Comparison of ENCODE assay signal across 1 cellular context in the genomic region with DNA sequence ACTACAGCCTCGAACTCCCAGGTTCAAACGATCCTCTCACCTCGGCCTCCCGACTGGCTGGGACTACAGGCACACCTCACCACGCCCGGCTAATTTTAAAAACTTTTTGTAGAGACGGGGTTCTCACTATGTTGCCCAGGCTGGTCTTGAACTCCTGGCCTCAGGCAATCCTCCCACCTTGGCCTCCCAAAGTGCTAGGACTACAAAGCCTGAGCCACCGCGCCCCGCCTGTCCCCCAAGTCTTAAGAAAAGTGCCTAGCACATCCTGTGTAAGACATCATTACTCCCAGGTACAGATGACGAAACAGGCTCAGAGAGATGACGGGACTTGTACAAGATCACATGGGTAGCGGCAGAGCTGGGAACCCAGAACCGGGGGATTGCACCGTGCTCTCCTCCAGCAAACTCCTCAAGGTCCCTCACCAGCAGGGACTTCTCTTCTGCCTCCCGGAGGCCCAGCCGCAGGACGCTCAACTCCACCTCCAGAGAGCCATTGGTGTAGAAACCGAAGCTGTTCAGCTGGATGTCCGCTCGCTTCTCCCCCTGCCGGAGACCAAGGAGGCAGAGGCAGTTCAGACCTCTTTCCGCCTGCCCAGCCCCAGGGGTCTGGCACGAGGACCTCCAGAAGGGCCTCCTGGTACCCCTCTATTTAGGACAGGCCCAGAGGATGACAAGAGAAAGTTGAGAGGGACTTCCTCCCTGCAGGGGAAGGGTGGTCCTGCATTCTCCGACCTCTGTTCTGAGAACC.
TF ChIP-seq lines count a peak whose summit lies in the region.

No MANE protein-coding gene starts in this region.

TF ChIP-seq in HepG2, 621 proteins besides CTCF, POLR2A, EP300 and RAD21 (continued from another document and continues in another):
- TF ChIP-seq, protein P1, sequence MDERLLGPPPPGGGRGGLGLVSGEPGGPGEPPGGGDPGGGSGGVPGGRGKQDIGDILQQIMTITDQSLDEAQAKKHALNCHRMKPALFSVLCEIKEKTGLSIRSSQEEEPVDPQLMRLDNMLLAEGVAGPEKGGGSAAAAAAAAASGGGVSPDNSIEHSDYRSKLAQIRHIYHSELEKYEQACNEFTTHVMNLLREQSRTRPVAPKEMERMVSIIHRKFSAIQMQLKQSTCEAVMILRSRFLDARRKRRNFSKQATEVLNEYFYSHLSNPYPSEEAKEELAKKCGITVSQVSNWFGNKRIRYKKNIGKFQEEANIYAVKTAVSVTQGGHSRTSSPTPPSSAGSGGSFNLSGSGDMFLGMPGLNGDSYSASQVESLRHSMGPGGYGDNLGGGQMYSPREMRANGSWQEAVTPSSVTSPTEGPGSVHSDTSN (CRISPR knock-in tag; IDR thresholded peaks at IDR 0.05): no peak
- TF ChIP-seq ZNF430 (CRISPR knock-in tag; IDR thresholded peaks at IDR 0.05) (0 out of 2 replicates have a peak, but pooled peaks have one; percentile 40), FOXK1 (CRISPR knock-in tag; IDR thresholded peaks at IDR 0.05; ENCODE audit: borderline replicate concordance, low read depth) (no peak), FOSL1 (CRISPR knock-in tag; IDR thresholded peaks at IDR 0.05; ENCODE audit: borderline replicate concordance) (no peak), MZF1 (CRISPR knock-in tag; IDR thresholded peaks at IDR 0.05; ENCODE audit: borderline replicate concordance) (no peak), ONECUT2 (CRISPR knock-in tag; IDR thresholded peaks at IDR 0.05) (no peak), KLF9 (CRISPR knock-in tag; IDR thresholded peaks at IDR 0.05; ENCODE audit: low read depth) (no peak), ZMAT3 (CRISPR knock-in tag; conservative IDR thresholded peaks at IDR 0.05) (peak; percentile 78), HMG20B (CRISPR knock-in tag; conservative IDR thresholded peaks at IDR 0.05) (no peak), RXRB (CRISPR knock-in tag; IDR thresholded peaks at IDR 0.05; ENCODE audit: borderline replicate concordance) (0 out of 2 replicates have a peak, but pooled peaks have one; percentile 43), NR1H2 (CRISPR knock-in tag; IDR thresholded peaks at IDR 0.05; ENCODE audit: borderline replicate concordance, low read depth) (no peak), ZNF562 (CRISPR knock-in tag; IDR thresholded peaks at IDR 0.05; ENCODE audit: borderline replicate concordance) (no peak), ZNF761 (CRISPR knock-in tag; conservative IDR thresholded peaks at IDR 0.05) (no peak; the same call in 1 of the 2 replicates), BRCA1 (CRISPR knock-in tag; IDR thresholded peaks at IDR 0.05) (no peak), ZNF598 (CRISPR knock-in tag; IDR thresholded peaks at IDR 0.05; ENCODE audit: borderline replicate concordance) (no peak), SYNCRIP (IDR thresholded peaks at IDR 0.05; ENCODE audit: insufficient read depth, low read depth, low read length) (no peak), ZFP37 (CRISPR knock-in tag; IDR thresholded peaks at IDR 0.05; ENCODE audit: borderline replicate concordance) (no peak), ESRRA (CRISPR knock-in tag; IDR thresholded peaks at IDR 0.05; ENCODE audit: low read depth) (no peak), ZNF230 (CRISPR knock-in tag; IDR thresholded peaks at IDR 0.05) (0 out of 2 replicates have a peak, but pooled peaks have one; percentile 23), YEATS2 (CRISPR knock-in tag; IDR thresholded peaks at IDR 0.05; ENCODE audit: borderline replicate concordance) (no peak), NFKBIZ (CRISPR knock-in tag; IDR thresholded peaks at IDR 0.05) (0 out of 2 replicates have a peak, but pooled peaks have one; percentile 30), TSC22D2 (CRISPR knock-in tag; IDR thresholded peaks at IDR 0.05; ENCODE audit: borderline replicate concordance) (no peak), HNRNPL (IDR thresholded peaks at IDR 0.05; ENCODE audit: low read depth, low read length) (no peak), ZNF225 (CRISPR knock-in tag; IDR thresholded peaks at IDR 0.05) (no peak), SMAD3 (CRISPR knock-in tag; IDR thresholded peaks at IDR 0.05) (0 out of 2 replicates have a peak, but pooled peaks have one; percentile 21), ZNF501 (CRISPR knock-in tag; IDR thresholded peaks at IDR 0.05) (no peak), ZNF17 (CRISPR knock-in tag; IDR thresholded peaks at IDR 0.05) (no peak), NCOA2 (CRISPR knock-in tag; IDR thresholded peaks at IDR 0.05) (peak; percentile 39; the same call in 1 of the 2 replicates), GABPB1 (CRISPR knock-in tag; IDR thresholded peaks at IDR 0.05) (no peak; the same call in 1 of the 2 replicates), KLF16 (CRISPR knock-in tag; IDR thresholded peaks at IDR 0.05) (no peak)
- TF ChIP-seq, protein P2, sequence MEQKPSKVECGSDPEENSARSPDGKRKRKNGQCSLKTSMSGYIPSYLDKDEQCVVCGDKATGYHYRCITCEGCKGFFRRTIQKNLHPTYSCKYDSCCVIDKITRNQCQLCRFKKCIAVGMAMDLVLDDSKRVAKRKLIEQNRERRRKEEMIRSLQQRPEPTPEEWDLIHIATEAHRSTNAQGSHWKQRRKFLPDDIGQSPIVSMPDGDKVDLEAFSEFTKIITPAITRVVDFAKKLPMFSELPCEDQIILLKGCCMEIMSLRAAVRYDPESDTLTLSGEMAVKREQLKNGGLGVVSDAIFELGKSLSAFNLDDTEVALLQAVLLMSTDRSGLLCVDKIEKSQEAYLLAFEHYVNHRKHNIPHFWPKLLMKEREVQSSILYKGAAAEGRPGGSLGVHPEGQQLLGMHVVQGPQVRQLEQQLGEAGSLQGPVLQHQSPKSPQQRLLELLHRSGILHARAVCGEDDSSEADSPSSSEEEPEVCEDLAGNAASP (CRISPR knock-in tag; IDR thresholded peaks at IDR 0.05; ENCODE audit: borderline replicate concordance): no peak
- TF ChIP-seq, protein P3, sequence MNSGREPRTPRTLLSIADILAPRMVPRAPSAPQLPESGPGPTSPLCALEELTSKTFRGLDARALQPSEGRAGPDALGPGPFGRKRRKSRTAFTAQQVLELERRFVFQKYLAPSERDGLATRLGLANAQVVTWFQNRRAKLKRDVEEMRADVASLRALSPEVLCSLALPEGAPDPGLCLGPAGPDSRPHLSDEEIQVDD (CRISPR knock-in tag; IDR thresholded peaks at IDR 0.05; ENCODE audit: borderline replicate concordance): no peak
- TF ChIP-seq, protein P4, sequence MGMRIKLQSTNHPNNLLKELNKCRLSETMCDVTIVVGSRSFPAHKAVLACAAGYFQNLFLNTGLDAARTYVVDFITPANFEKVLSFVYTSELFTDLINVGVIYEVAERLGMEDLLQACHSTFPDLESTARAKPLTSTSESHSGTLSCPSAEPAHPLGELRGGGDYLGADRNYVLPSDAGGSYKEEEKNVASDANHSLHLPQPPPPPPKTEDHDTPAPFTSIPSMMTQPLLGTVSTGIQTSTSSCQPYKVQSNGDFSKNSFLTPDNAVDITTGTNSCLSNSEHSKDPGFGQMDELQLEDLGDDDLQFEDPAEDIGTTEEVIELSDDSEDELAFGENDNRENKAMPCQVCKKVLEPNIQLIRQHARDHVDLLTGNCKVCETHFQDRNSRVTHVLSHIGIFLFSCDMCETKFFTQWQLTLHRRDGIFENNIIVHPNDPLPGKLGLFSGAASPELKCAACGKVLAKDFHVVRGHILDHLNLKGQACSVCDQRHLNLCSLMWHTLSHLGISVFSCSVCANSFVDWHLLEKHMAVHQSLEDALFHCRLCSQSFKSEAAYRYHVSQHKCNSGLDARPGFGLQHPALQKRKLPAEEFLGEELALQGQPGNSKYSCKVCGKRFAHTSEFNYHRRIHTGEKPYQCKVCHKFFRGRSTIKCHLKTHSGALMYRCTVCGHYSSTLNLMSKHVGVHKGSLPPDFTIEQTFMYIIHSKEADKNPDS (CRISPR knock-in tag; IDR thresholded peaks at IDR 0.05): no peak
- TF ChIP-seq, protein P5, sequence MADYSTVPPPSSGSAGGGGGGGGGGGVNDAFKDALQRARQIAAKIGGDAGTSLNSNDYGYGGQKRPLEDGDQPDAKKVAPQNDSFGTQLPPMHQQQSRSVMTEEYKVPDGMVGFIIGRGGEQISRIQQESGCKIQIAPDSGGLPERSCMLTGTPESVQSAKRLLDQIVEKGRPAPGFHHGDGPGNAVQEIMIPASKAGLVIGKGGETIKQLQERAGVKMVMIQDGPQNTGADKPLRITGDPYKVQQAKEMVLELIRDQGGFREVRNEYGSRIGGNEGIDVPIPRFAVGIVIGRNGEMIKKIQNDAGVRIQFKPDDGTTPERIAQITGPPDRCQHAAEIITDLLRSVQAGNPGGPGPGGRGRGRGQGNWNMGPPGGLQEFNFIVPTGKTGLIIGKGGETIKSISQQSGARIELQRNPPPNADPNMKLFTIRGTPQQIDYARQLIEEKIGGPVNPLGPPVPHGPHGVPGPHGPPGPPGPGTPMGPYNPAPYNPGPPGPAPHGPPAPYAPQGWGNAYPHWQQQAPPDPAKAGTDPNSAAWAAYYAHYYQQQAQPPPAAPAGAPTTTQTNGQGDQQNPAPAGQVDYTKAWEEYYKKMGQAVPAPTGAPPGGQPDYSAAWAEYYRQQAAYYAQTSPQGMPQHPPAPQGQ (CRISPR knock-in tag; IDR thresholded peaks at IDR 0.05; ENCODE audit: borderline replicate concordance): no peak
- TF ChIP-seq, protein P6, sequence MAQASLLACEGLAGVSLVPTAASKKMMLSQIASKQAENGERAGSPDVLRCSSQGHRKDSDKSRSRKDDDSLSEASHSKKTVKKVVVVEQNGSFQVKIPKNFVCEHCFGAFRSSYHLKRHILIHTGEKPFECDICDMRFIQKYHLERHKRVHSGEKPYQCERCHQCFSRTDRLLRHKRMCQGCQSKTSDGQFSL (CRISPR knock-in tag; IDR thresholded peaks at IDR 0.05): no peak
- TF ChIP-seq, protein P7, sequence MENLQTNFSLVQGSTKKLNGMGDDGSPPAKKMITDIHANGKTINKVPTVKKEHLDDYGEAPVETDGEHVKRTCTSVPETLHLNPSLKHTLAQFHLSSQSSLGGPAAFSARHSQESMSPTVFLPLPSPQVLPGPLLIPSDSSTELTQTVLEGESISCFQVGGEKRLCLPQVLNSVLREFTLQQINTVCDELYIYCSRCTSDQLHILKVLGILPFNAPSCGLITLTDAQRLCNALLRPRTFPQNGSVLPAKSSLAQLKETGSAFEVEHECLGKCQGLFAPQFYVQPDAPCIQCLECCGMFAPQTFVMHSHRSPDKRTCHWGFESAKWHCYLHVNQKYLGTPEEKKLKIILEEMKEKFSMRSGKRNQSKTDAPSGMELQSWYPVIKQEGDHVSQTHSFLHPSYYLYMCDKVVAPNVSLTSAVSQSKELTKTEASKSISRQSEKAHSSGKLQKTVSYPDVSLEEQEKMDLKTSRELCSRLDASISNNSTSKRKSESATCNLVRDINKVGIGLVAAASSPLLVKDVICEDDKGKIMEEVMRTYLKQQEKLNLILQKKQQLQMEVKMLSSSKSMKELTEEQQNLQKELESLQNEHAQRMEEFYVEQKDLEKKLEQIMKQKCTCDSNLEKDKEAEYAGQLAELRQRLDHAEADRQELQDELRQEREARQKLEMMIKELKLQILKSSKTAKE (CRISPR knock-in tag; IDR thresholded peaks at IDR 0.05; ENCODE audit: borderline replicate concordance): no peak
- TF ChIP-seq, protein P8, sequence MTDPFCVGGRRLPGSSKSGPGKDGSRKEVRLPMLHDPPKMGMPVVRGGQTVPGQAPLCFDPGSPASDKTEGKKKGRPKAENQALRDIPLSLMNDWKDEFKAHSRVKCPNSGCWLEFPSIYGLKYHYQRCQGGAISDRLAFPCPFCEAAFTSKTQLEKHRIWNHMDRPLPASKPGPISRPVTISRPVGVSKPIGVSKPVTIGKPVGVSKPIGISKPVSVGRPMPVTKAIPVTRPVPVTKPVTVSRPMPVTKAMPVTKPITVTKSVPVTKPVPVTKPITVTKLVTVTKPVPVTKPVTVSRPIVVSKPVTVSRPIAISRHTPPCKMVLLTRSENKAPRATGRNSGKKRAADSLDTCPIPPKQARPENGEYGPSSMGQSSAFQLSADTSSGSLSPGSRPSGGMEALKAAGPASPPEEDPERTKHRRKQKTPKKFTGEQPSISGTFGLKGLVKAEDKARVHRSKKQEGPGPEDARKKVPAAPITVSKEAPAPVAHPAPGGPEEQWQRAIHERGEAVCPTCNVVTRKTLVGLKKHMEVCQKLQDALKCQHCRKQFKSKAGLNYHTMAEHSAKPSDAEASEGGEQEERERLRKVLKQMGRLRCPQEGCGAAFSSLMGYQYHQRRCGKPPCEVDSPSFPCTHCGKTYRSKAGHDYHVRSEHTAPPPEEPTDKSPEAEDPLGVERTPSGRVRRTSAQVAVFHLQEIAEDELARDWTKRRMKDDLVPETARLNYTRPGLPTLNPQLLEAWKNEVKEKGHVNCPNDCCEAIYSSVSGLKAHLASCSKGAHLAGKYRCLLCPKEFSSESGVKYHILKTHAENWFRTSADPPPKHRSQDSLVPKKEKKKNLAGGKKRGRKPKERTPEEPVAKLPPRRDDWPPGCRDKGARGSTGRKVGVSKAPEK (CRISPR knock-in tag; IDR thresholded peaks at IDR 0.05; ENCODE audit: borderline replicate concordance): 0 out of 2 replicates have a peak, but pooled peaks have one; percentile 54
- TF ChIP-seq, protein P9, sequence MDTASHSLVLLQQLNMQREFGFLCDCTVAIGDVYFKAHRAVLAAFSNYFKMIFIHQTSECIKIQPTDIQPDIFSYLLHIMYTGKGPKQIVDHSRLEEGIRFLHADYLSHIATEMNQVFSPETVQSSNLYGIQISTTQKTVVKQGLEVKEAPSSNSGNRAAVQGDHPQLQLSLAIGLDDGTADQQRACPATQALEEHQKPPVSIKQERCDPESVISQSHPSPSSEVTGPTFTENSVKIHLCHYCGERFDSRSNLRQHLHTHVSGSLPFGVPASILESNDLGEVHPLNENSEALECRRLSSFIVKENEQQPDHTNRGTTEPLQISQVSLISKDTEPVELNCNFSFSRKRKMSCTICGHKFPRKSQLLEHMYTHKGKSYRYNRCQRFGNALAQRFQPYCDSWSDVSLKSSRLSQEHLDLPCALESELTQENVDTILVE (CRISPR knock-in tag; IDR thresholded peaks at IDR 0.05): no peak
- TF ChIP-seq, protein P10, sequence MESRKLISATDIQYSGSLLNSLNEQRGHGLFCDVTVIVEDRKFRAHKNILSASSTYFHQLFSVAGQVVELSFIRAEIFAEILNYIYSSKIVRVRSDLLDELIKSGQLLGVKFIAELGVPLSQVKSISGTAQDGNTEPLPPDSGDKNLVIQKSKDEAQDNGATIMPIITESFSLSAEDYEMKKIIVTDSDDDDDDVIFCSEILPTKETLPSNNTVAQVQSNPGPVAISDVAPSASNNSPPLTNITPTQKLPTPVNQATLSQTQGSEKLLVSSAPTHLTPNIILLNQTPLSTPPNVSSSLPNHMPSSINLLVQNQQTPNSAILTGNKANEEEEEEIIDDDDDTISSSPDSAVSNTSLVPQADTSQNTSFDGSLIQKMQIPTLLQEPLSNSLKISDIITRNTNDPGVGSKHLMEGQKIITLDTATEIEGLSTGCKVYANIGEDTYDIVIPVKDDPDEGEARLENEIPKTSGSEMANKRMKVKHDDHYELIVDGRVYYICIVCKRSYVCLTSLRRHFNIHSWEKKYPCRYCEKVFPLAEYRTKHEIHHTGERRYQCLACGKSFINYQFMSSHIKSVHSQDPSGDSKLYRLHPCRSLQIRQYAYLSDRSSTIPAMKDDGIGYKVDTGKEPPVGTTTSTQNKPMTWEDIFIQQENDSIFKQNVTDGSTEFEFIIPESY (CRISPR knock-in tag; IDR thresholded peaks at IDR 0.05): peak; percentile 30; the same call in 1 of the 2 replicates
- TF ChIP-seq, protein P11, sequence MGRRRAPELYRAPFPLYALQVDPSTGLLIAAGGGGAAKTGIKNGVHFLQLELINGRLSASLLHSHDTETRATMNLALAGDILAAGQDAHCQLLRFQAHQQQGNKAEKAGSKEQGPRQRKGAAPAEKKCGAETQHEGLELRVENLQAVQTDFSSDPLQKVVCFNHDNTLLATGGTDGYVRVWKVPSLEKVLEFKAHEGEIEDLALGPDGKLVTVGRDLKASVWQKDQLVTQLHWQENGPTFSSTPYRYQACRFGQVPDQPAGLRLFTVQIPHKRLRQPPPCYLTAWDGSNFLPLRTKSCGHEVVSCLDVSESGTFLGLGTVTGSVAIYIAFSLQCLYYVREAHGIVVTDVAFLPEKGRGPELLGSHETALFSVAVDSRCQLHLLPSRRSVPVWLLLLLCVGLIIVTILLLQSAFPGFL (CRISPR knock-in tag; IDR thresholded peaks at IDR 0.05): no peak
